ENCODE assay signal across 8 cellular contexts in genomic region chr15:40693904-40694705, GRCh38. TPM values are rescaled to one million over a fixed set of nuclear protein-coding genes. Genes with fewer than 3 reads are reported as not detected.
A peak's percentile ranks its signal among the peaks of the same experiment; 100 is the strongest.
DNase-seq lines count a peak whose midpoint lies in the region; TF ChIP-seq lines count a peak whose summit lies in the region.

No MANE protein-coding gene starts in this region.

- H3K4me2 ChIP-seq in DOHH2 (ENCODE audit: low read length) (peak overlapping the region; percentile 74), GM23248 (ENCODE audit: unreplicated experiment) (peak overlapping the region; percentile 81)

- in situ Hi-C loops in GM23248 (cut with MboI) = no loop called here

- H3K9me2 ChIP-seq in DOHH2 (replicated peaks; ENCODE audit: control insufficient read depth, low read length) (no peaks in the 10 kb centered on the region), GM23248 (ENCODE audit: insufficient read depth) (no peaks in the 10 kb centered on the region)

- H4K20me1 ChIP-seq in DOHH2 (ENCODE audit: control insufficient read depth, insufficient read depth, low read depth, low read length) (peaks cover 7% of the 10 kb centered on the region; the same call in 1 of the 2 replicates), GM23248 (ENCODE audit: insufficient read depth) (no peaks in the 10 kb centered on the region)

- H3K79me2 ChIP-seq in DOHH2 (ENCODE audit: control insufficient read depth, low read length) = peaks cover 52% of the 10 kb centered on the region
- H3K79me2 ChIP-seq in GM23248 (ENCODE audit: insufficient read depth) = peaks cover 32% of the 10 kb centered on the region

- no peaks in the 10 kb centered on the region for H3K27me3 ChIP-seq in DOHH2 (ENCODE audit: control insufficient read depth, low read length)
- no peaks in the 10 kb centered on the region for H3K27me3 ChIP-seq in GM23248 (replicated peaks; ENCODE audit: insufficient read depth)
- H3K27me3 ChIP-seq in rectal smooth muscle tissue (ENCODE audit: control insufficient read depth, insufficient read depth, low read length) = no peaks in the 10 kb centered on the region

- DNase-seq in GM23248 = peak; percentile 39
- no peak for DNase-seq in SK-N-MC (ENCODE audit: low read depth, low spot score)
- peak; percentile 3 for DNase-seq in fibroblast of pulmonary artery (ENCODE audit: low read depth)
- no peak for DNase-seq in occipital lobe (lab: John Stamatoyannopoulos, UW)
- no peak for DNase-seq in hippocampal formation (lab: John Stamatoyannopoulos, UW)
- DNase-seq in NCI-H146 treated with DMSO at 0.1 percent for 48 hours (lab: John Stamatoyannopoulos, UW; ENCODE audit: unreplicated experiment) = no peak

- TF ChIP-seq CTCF in DOHH2 (IDR thresholded peaks at IDR 0.05; ENCODE audit: low read depth, low read length, poor library complexity, severe bottlenecking) (no peak), fibroblast of pulmonary artery (IDR thresholded peaks at IDR 0.05; ENCODE audit: low read length, missing control alignments) (no peak)

- peak overlapping the region; percentile 90 for H2AFZ ChIP-seq in GM23248

- H3K9ac ChIP-seq in GM23248 (peak overlapping the region; percentile 85), SK-N-MC (ENCODE audit: insufficient read length) (peak overlapping the region; percentile 95), rectal smooth muscle tissue (ENCODE audit: low read length) (peak overlapping the region; percentile 72)

- 15 to 18% methylated on average over 32 of the region's 32 CpGs for WGBS in GM23248 (ENCODE audit: low coverage in 1 of 2, low lambda C conversion rate in 2 of 2, missing lambda C conversion rate in 2 of 2), 2 experiments

- H3K27ac ChIP-seq in DOHH2 (ENCODE audit: low read depth, low read length) (peak overlapping the region; percentile 79), GM23248 (peak overlapping the region; percentile 83), SK-N-MC (peak overlapping the region; percentile 95; the same call in 1 of the 2 replicates), rectal smooth muscle tissue (ENCODE audit: low read depth, low read length) (peak overlapping the region; percentile 100)

- no peaks in the 10 kb centered on the region for H3K9me3 ChIP-seq in DOHH2 (ENCODE audit: control insufficient read depth, insufficient read depth, low read length)
- no peaks in the 10 kb centered on the region for H3K9me3 ChIP-seq in GM23248 (ENCODE audit: low read depth)
- H3K9me3 ChIP-seq in SK-N-MC (ENCODE audit: low read depth, low read length) = no peaks in the 10 kb centered on the region

- H3F3A ChIP-seq in DOHH2 (ENCODE audit: control insufficient read depth, insufficient read depth) (peaks cover 12% of the 10 kb centered on the region), GM23248 (ENCODE audit: insufficient read depth) (peaks cover 12% of the 10 kb centered on the region; the same call in 1 of the 2 replicates)

- H3K36me3 ChIP-seq in DOHH2 (ENCODE audit: control insufficient read depth, low read length) (peaks cover 40% of the 10 kb centered on the region), GM23248 (ENCODE audit: low read depth) (no peaks in the 10 kb centered on the region), SK-N-MC (ENCODE audit: insufficient read depth, low read length) (peaks cover 6% of the 10 kb centered on the region; the same call in 1 of the 2 replicates), rectal smooth muscle tissue (ENCODE audit: control insufficient read depth, insufficient read depth, low read length) (no peaks in the 10 kb centered on the region)

- peak overlapping the region; percentile 81 for H3K4me3 ChIP-seq in DOHH2 (ENCODE audit: low read length)
- peak overlapping the region; percentile 88 for H3K4me3 ChIP-seq in GM23248
- H3K4me3 ChIP-seq in SK-N-MC = peak overlapping the region; percentile 93
- H3K4me3 ChIP-seq in fibroblast of pulmonary artery (replicated peaks; ENCODE audit: low read depth, low read length) = peak overlapping the region; percentile 97
- peak overlapping the region; percentile 92 for H3K4me3 ChIP-seq in rectal smooth muscle tissue (ENCODE audit: low read length)

- H3K4me1 ChIP-seq in DOHH2 (ENCODE audit: control insufficient read depth, low read length) (peaks cover 22% of the 10 kb centered on the region), GM23248 (ENCODE audit: insufficient read depth) (0 out of 2 replicates have a peak, but pooled peaks cover 4% of the 10 kb centered on the region), rectal smooth muscle tissue (ENCODE audit: control insufficient read depth, insufficient read depth, low read length) (peaks cover 9% of the 10 kb centered on the region)

RNA-seq across cellular contexts. Expression of gene RAD51, which starts 0.9 kb away (rescaled TPM):
- 5.1 and 7.1 TPM in 2 replicates for total RNA-seq in GM23248 (2014; rRNA removed; shearing (Covaris generic))
- polyA plus RNA-seq in GM23248 (2016; fragmentation: Nextera tagmentation; extraction: Ambion mirVana) = 12.1 and 14.6 TPM in 2 replicates
- 0.47 TPM for total RNA-seq in occipital lobe

Comparison
In these comparisons a context has a peak if more than half of its experiments do, and no peak if none do; other contexts are left out.
1. DNase-seq: peak in GM23248 (single experiment) and fibroblast of pulmonary artery (single experiment); none in SK-N-MC (single experiment), occipital lobe (single experiment), hippocampal formation (0 of 2) and NCI-H146 treated with DMSO at 0.1 percent for 48 hours (single experiment).
2. Peak in every context shown above with its lines, with median percentiles within 50 percentile points of each other: H3K27ac ChIP-seq, H3K4me3 ChIP-seq and H3K9ac ChIP-seq.